ENCODE assay signal across 8 cellular contexts in the genomic region with DNA sequence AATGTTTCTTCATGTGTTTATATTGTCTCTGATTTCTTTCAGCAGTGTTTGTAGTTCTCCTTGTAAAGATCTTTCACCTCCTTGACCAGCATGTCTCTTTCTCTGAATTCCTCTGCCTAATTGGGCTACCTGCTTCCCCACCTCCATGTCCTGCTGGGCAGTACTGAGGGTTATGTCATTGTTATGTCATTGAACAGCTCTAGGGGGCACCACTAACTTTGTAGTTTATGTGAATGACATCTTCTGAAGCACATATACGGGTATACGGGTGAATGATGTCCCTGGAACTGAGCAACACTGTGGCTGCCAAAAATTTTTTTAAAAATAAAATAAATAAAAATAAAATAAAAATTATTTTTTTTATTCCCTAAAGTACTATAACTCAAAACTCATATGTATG.
DNase-seq lines count a peak whose midpoint lies in the region; ATAC-seq lines count a peak whose summit lies in the region.

No MANE protein-coding gene starts in this region.

- H3K36me3 ChIP-seq in effector memory CD4-positive, alpha-beta T cell (ENCODE audit: control insufficient read depth, insufficient read depth, low read length) = no peaks in the 10 kb centered on the region

- H3K9me3 ChIP-seq in effector memory CD4-positive, alpha-beta T cell (ENCODE audit: control insufficient read depth, low read length) = no peaks in the 10 kb centered on the region

- no peaks in the 10 kb centered on the region for H3K4me1 ChIP-seq in effector memory CD4-positive, alpha-beta T cell (ENCODE audit: control insufficient read depth, insufficient read depth, low read length, poor library complexity, severe bottlenecking)

- DNase-seq in DMS53 (lab: John Stamatoyannopoulos, UW) = peak; percentile 74
- peak; percentile 47 for DNase-seq in NCI-H82 (lab: John Stamatoyannopoulos, UW)
- DNase-seq in iPS DF 19.7 (ENCODE audit: low read depth, low spot score) = peak; percentile 68
- no peak for DNase-seq in amniotic stem cell (lab: John Stamatoyannopoulos, UW)
- DNase-seq in COLO668 (lab: John Stamatoyannopoulos, UW; ENCODE audit: unreplicated experiment) = no peak
- DNase-seq in NCI-H1930 (lab: John Stamatoyannopoulos, UW) = no peak
- DNase-seq in effector memory CD4-positive, alpha-beta T cell = no peak

- peak; percentile 51 for ATAC-seq in GM21529 (IDR thresholded peaks at IDR 0.05; ENCODE audit: unreplicated experiment)

- H3K27ac ChIP-seq in effector memory CD4-positive, alpha-beta T cell (ENCODE audit: insufficient read depth, low read length, poor library complexity, severe bottlenecking) = no peak overlapping the region

- no peak overlapping the region for H3K4me3 ChIP-seq in effector memory CD4-positive, alpha-beta T cell (ENCODE audit: insufficient read depth, low read depth, low read length, poor library complexity, severe bottlenecking)

- no peaks in the 10 kb centered on the region for H3K27me3 ChIP-seq in effector memory CD4-positive, alpha-beta T cell (replicated peaks; ENCODE audit: control insufficient read depth, insufficient read depth, low read length, poor library complexity, severe bottlenecking)

Comparison
In these comparisons a context has a peak if more than half of its experiments do, and no peak if none do; other contexts are left out.
1. DNase-seq: peak in DMS53 (single experiment), NCI-H82 (single experiment) and iPS DF 19.7 (single experiment); none in amniotic stem cell (single experiment), COLO668 (single experiment), NCI-H1930 (0 of 2) and effector memory CD4-positive, alpha-beta T cell (0 of 3).